ENCODE assay signal across 14 cellular contexts in genomic region chr13:94344126-94344863, GRCh38.
A peak's percentile ranks its signal among the peaks of the same experiment; 100 is the strongest.
DNase-seq lines count a peak whose midpoint lies in the region; ATAC-seq and TF ChIP-seq lines count a peak whose summit lies in the region.
"Had no signal": no experiment of that assay in that cellular context is flagged by ENCODE, and none has a peak within 500 bp of the region (broad histone marks: within the 10 kb centered on the region; RNA-seq: fewer than 3 reads in every experiment).

No MANE protein-coding gene starts in this region.

- DNase-seq in GM23338 (ENCODE audit: low spot score), result peak; percentile 85
- DNase-seq in WTC11 (ENCODE audit: low spot score), result no peak
- no peak for DNase-seq in right atrium auricular region (ENCODE audit: low spot score)
- no peak for DNase-seq in progenitor cell of endocrine pancreas (ENCODE audit: low spot score, unreplicated experiment)
- DNase-seq in activated CD4-positive, CD25-positive, alpha-beta regulatory T cell treated with anti-CD3 and anti-CD28 coated beads, Interleukin-2, amount 50 U/mL, for 72 hours, result no peak
- DNase-seq in dorsolateral prefrontal cortex, result no peak
- DNase-seq in CD1c-positive myeloid dendritic cell (ENCODE audit: extremely low spot score), result no peak
- DNase-seq: activated naive CD4-positive, alpha-beta T cell treated with anti-CD3 and anti-CD28 coated beads, Interleukin-2, amount 10 ng/mL, durations not matched to agents 7 days and 5 days; CD4-positive, alpha-beta memory T cell; NCI-H2029 treated with DMSO at 0.1 percent for 48 hours; NK-92 treated with Interleukin-12 subunit alpha and Interleukin-12 subunit beta, amount 100 ng/mL, for 24 hours; stimulated activated CD8-positive, alpha-beta memory T cell treated with anti-CD3 and anti-CD28 coated beads, Interleukin-4, amount 100 ng/mL, for 48 hours had no signal

- H3K36me3 Mint-ChIP-seq in GM23338 (ENCODE audit: low read depth) (no peaks in the 10 kb centered on the region), WTC11 (no peaks in the 10 kb centered on the region), progenitor cell of endocrine pancreas (ENCODE audit: insufficient read depth) (peaks cover 2% of the 10 kb centered on the region)
- H3K36me3 Mint-ChIP-seq: activated naive CD4-positive, alpha-beta T cell treated with anti-CD3 and anti-CD28 coated beads, Interleukin-2, amount 10 ng/mL, durations not matched to agents 7 days and 5 days; CD4-positive, alpha-beta memory T cell had no signal

- H3K4me1 ChIP-seq in GM23338 (ENCODE audit: insufficient read depth) (peaks cover 11% of the 10 kb centered on the region), right atrium auricular region (peaks cover 0 to 9% of the 10 kb centered on the region in 2 donors)

- H3K27me3 Mint-ChIP-seq in GM23338 (ENCODE audit: insufficient read depth, low read depth, poor library complexity), result peaks cover 10% of the 10 kb centered on the region
- H3K27me3 Mint-ChIP-seq in WTC11 (ENCODE audit: low read depth), result peaks cover 15% of the 10 kb centered on the region; the same call in 1 of the 2 replicates
- no peaks in the 10 kb centered on the region for H3K27me3 Mint-ChIP-seq in progenitor cell of endocrine pancreas

- no peaks in the 10 kb centered on the region for H3K9me3 ChIP-seq in right atrium auricular region

- H3K4me2 ChIP-seq in GM23338, result peak overlapping the region; percentile 22

- POLR2A ChIA-PET in WTC11 (lab: Charles Lee), result no interaction called here

- peaks cover under 1% of the 10 kb centered on the region; the same call in 1 of the 2 replicates for H3K9me2 ChIP-seq in GM23338 (ENCODE audit: insufficient read depth)

- ATAC-seq in GM23338 (peak; percentile 90), WTC11 (peak; percentile 87), GM18868 (IDR thresholded peaks at IDR 0.05; ENCODE audit: unreplicated experiment) (no peak)

- H3K4me1 Mint-ChIP-seq in GM23338 (peaks cover 34% of the 10 kb centered on the region), WTC11 (peaks cover 34% of the 10 kb centered on the region), progenitor cell of endocrine pancreas (ENCODE audit: low read depth) (peaks cover 19% of the 10 kb centered on the region)

- peak overlapping the region; percentile 82 for H3K27ac Mint-ChIP-seq in GM23338
- H3K27ac Mint-ChIP-seq in WTC11, result peak overlapping the region; percentile 72
- peak overlapping the region; percentile 88 for H3K27ac Mint-ChIP-seq in progenitor cell of endocrine pancreas
- H3K27ac Mint-ChIP-seq: activated naive CD4-positive, alpha-beta T cell treated with anti-CD3 and anti-CD28 coated beads, Interleukin-2, amount 10 ng/mL, durations not matched to agents 7 days and 5 days; CD4-positive, alpha-beta memory T cell; T-helper 1 cell treated with Interleukin-12 subunit alpha and Interleukin-12 subunit beta and Interleukin-4 antibody, amounts not matched to agents 30 μg/mL and 1 μg/mL, for 36 hours had no signal

- H2AFZ ChIP-seq in GM23338, result no peak overlapping the region

- no peak for TF ChIP-seq CTCF in GM23338 (conservative IDR thresholded peaks at IDR 0.05; ENCODE audit: low read depth in 2 of 2)
- TF ChIP-seq CTCF in WTC11 (IDR thresholded peaks at IDR 0.05), result no peak
- TF ChIP-seq CTCF in right atrium auricular region (IDR thresholded peaks at IDR 0.05), result no peak
- TF ChIP-seq CTCF in progenitor cell of endocrine pancreas (IDR thresholded peaks at IDR 0.05; ENCODE audit: unreplicated experiment), result no peak
- no peak for TF ChIP-seq CTCF in dorsolateral prefrontal cortex (IDR thresholded peaks at IDR 0.05 in 54 of 56, conservative IDR thresholded peaks at IDR 0.05 in 2 of 56; ENCODE audit: low read depth in 1 of 56, partially characterized antibody in 56 of 56)

- intact Hi-C loops in dorsolateral prefrontal cortex (cut with DNase I), result no loop called here

- H3F3A ChIP-seq in GM23338 (replicated peaks; ENCODE audit: low read depth), result no peaks in the 10 kb centered on the region

- H3K9me3 Mint-ChIP-seq in GM23338, result no peaks in the 10 kb centered on the region; the same call in 2 of the 3 replicates
- H3K9me3 Mint-ChIP-seq in WTC11, result no peaks in the 10 kb centered on the region
- H3K9me3 Mint-ChIP-seq in progenitor cell of endocrine pancreas (ENCODE audit: low read depth), result no peaks in the 10 kb centered on the region
- H3K9me3 Mint-ChIP-seq: activated naive CD4-positive, alpha-beta T cell treated with anti-CD3 and anti-CD28 coated beads, Interleukin-2, amount 10 ng/mL, durations not matched to agents 7 days and 5 days; CD4-positive, alpha-beta memory T cell; T-helper 1 cell treated with Interleukin-12 subunit alpha and Interleukin-12 subunit beta and Interleukin-4 antibody, amounts not matched to agents 30 μg/mL and 1 μg/mL, for 36 hours had no signal

- no peaks in the 10 kb centered on the region for H3K79me2 ChIP-seq in GM23338 (replicated peaks; ENCODE audit: insufficient read depth)

- H3K36me3 ChIP-seq in GM23338 (ENCODE audit: insufficient read depth), result no peaks in the 10 kb centered on the region
- no peaks in the 10 kb centered on the region for H3K36me3 ChIP-seq in right atrium auricular region

- peak overlapping the region; percentile 61 for H3K4me3 Mint-ChIP-seq in GM23338
- peak overlapping the region; percentile 28 for H3K4me3 Mint-ChIP-seq in WTC11
- peak overlapping the region; percentile 29 for H3K4me3 Mint-ChIP-seq in progenitor cell of endocrine pancreas (ENCODE audit: low read depth)
- H3K4me3 Mint-ChIP-seq: activated naive CD4-positive, alpha-beta T cell treated with anti-CD3 and anti-CD28 coated beads, Interleukin-2, amount 10 ng/mL, durations not matched to agents 7 days and 5 days; CD4-positive, alpha-beta memory T cell; T-helper 1 cell treated with Interleukin-12 subunit alpha and Interleukin-12 subunit beta and Interleukin-4 antibody, amounts not matched to agents 30 μg/mL and 1 μg/mL, for 36 hours had no signal

- no peaks in the 10 kb centered on the region for H4K20me1 ChIP-seq in GM23338 (replicated peaks; ENCODE audit: insufficient read depth)

- H3K4me3 ChIP-seq in GM23338 (peak overlapping the region; percentile 15; the same call in 1 of the 2 replicates), right atrium auricular region (no peak overlapping the region), dorsolateral prefrontal cortex (peak overlapping the region in 1 of 59 donors; percentile 4)

- H3K27ac ChIP-seq in GM23338 (ENCODE audit: low read depth), result peak overlapping the region; percentile 56
- H3K27ac ChIP-seq in right atrium auricular region, result peak overlapping the region; percentile 9 to 31
- peak overlapping the region in 5 of 59 donors; percentile 13 to 32 (median 30) for H3K27ac ChIP-seq in dorsolateral prefrontal cortex

- CTCF ChIA-PET in WTC11 (lab: Charles Lee), result interaction anchor here (0.8 to 1.6 kb wide), 2 partner anchors 41 to 1101 kb away, joined by 3 to 5 read pairs; no protein-coding TSS in a partner anchor

- H3K27me3 ChIP-seq in GM23338 (ENCODE audit: insufficient read depth) (no peaks in the 10 kb centered on the region), right atrium auricular region (no peaks in the 10 kb centered on the region), dorsolateral prefrontal cortex (no peaks in the 10 kb centered on the region)

TF ChIP-seq in GM23338, 12 proteins besides CTCF, POLR2A, EP300 and RAD21:
- TF ChIP-seq ZNF114 (CRISPR knock-in tag; IDR thresholded peaks at IDR 0.05) (no peak), NANOG (IDR thresholded peaks at IDR 0.05; ENCODE audit: borderline replicate concordance) (peak; percentile 53; the same call in 1 of the 2 replicates)

TF ChIP-seq in WTC11, 78 proteins besides CTCF, POLR2A, EP300 and RAD21:
- TF ChIP-seq SMAD4 (CRISPR knock-in tag; IDR thresholded peaks at IDR 0.05) (no peak), TEAD1 (CRISPR knock-in tag; IDR thresholded peaks at IDR 0.05) (0 out of 2 replicates have a peak, but pooled peaks have one; percentile 27)
